In the genomic region with DNA sequence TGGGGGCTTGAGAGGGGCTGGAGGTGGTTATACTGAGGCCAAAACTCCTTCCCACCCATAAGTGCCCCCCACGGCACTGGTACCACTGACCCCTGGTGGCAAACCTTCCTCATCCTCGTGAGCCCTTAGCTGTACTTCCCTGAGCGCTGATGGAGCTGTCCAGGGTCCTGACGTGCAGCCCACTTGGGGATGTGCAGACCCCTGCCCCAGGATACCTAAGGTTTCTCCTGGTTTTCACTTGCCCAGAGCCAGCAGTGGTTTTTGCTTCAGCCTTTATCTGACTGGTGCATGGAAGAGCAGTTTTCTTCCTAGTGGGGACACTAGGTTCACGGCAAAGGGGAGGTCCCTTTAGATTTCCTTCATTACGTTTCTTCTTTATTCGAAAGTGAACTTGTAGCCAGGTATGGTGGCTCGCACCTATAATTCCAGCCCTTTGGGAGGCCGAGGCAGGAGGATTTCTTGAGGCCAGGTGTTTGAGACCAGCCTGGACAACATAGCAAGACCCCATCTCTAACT, we compare ENCODE assay signal across 10 cellular contexts. TPM values are rescaled to one million over a fixed set of nuclear protein-coding genes. Genes with fewer than 3 reads are reported as not detected.
A peak's percentile ranks its signal among the peaks of the same experiment; 100 is the strongest.
DNase-seq lines count a peak whose midpoint lies in the region; ATAC-seq and TF ChIP-seq lines count a peak whose summit lies in the region.
"Had no signal": no experiment of that assay in that cellular context is flagged by ENCODE, and none has a peak within 500 bp of the region (broad histone marks: within the 10 kb centered on the region; RNA-seq: fewer than 3 reads in every experiment).

No MANE protein-coding gene starts in this region.

- no peak overlapping the region for H3K4me3 Mint-ChIP-seq in activated CD4-positive, alpha-beta memory T cell treated with anti-CD3 and anti-CD28 coated beads for 36 hours
- no peak overlapping the region for H3K4me3 Mint-ChIP-seq in natural killer cell

- no TSS peak for BruUV-seq in IMR-90 (replicated peaks; lab: Mats Ljungman, UMichigan)

- WGBS in IMR-90 (ENCODE audit: extremely low coverage in 2 of 2, insufficient read length in 1 of 2), 2 experiments, result 0% methylated on average over 1 of the region's 9 CpGs; no CpG with 5 or more reads in 1 of the 2 experiments
- 36% methylated on average over 9 of the region's 9 CpGs for WGBS in liver

- no peaks in the 10 kb centered on the region for H3K9me3 Mint-ChIP-seq in activated CD4-positive, alpha-beta memory T cell treated with anti-CD3 and anti-CD28 coated beads for 36 hours
- H3K9me3 Mint-ChIP-seq in natural killer cell, result no peaks in the 10 kb centered on the region

- H4K20me1 ChIP-seq in IMR-90 (ENCODE audit: insufficient read depth, low read length), result no peaks in the 10 kb centered on the region

- H3K23ac ChIP-seq in IMR-90 (ENCODE audit: low read depth, low read length), result no peak overlapping the region

- H3K9me1 ChIP-seq in IMR-90 (ENCODE audit: insufficient read depth, low read length), result no peaks in the 10 kb centered on the region

- ATAC-seq in IMR-90 (ENCODE audit: low read depth) (peak; percentile 49; the same call in 1 of the 2 replicates), GM19023 (IDR thresholded peaks at IDR 0.05; ENCODE audit: unreplicated experiment) (no peak), natural killer cell (no peak)
- ATAC-seq: left ventricle myocardium superior had no signal

- H3K27me3 ChIP-seq in IMR-90 (ENCODE audit: control insufficient read depth, insufficient read depth, low read length), result peaks cover 4% of the 10 kb centered on the region; the same call in 1 of the 2 replicates
- no peaks in the 10 kb centered on the region for H3K27me3 ChIP-seq in liver (ENCODE audit: control insufficient read depth in 4 of 4, insufficient read depth in 4 of 4, low read length in 3 of 4)

- H3K4ac ChIP-seq in IMR-90 (ENCODE audit: low read depth, low read length), result no peak overlapping the region

- intact Hi-C loops in IMR-90 (cut with micrococcal nuclease), result no loop called here
- intact Hi-C loops in activated CD4-positive, alpha-beta memory T cell treated with anti-CD3 and anti-CD28 coated beads for 36 hours (cut with micrococcal nuclease), result no loop called here
- intact Hi-C loops in natural killer cell (cut with micrococcal nuclease), result no loop called here

- H3K36me3 ChIP-seq in IMR-90 (ENCODE audit: control insufficient read depth, insufficient read depth, low read length) (no peaks in the 10 kb centered on the region), liver (ENCODE audit: control insufficient read depth in 4 of 4, insufficient read depth in 3 of 4, low read depth in 1 of 4, low read length in 3 of 4) (no peaks in the 10 kb centered on the region)

- H2BK5ac ChIP-seq in IMR-90 (ENCODE audit: low read depth, low read length, poor library complexity, severe bottlenecking), result no peak overlapping the region

- no peaks in the 10 kb centered on the region for H3K4me1 Mint-ChIP-seq in activated CD4-positive, alpha-beta memory T cell treated with anti-CD3 and anti-CD28 coated beads for 36 hours (ENCODE audit: low read depth)
- H3K4me1 Mint-ChIP-seq in natural killer cell, result no peaks in the 10 kb centered on the region

- no peaks in the 10 kb centered on the region for H3K4me1 ChIP-seq in IMR-90 (ENCODE audit: control insufficient read depth, insufficient read depth, low read length)
- peaks cover 0 to 4% (median 3%) of the 10 kb centered on the region in 4 donors for H3K4me1 ChIP-seq in liver (ENCODE audit: control insufficient read depth in 4 of 4, insufficient read depth in 4 of 4, low read length in 3 of 4)

- CTCF ChIA-PET in IMR-90 (lab: Yijun Ruan, JAX), result interaction anchor here (0.6 to 1.9 kb wide), 5 partner anchors 10 to 352 kb away, joined by 3 to 8 read pairs (median 4); no protein-coding TSS in a partner anchor
- CTCF ChIA-PET in activated CD4-positive, alpha-beta memory T cell treated with anti-CD3 and anti-CD28 coated beads for 36 hours (lab: Charles Lee), result interaction anchor here (2.9 to 5.5 kb wide), 3 partner anchors 10 to 353 kb away, joined by 17 to 67 read pairs (median 34); no protein-coding TSS in a partner anchor

- 0 out of 2 replicates have a peak, but pooled peaks have one; percentile 19 for TF ChIP-seq RAD21 in IMR-90 (IDR thresholded peaks at IDR 0.05; ENCODE audit: low read length)
- TF ChIP-seq RAD21 in liver (IDR thresholded peaks at IDR 0.05), result no peak

- in situ Hi-C loops in IMR-90 (cut with MboI; ENCODE audit: low sequenced_read_pairs), result loop anchor here (10.0 kb wide), 1 partner anchor 533 kb away; no protein-coding TSS in a partner anchor

- no peak overlapping the region for H3K18ac ChIP-seq in IMR-90 (ENCODE audit: low read depth, low read length)

- TF ChIP-seq CTCF in IMR-90 (conservative IDR thresholded peaks at IDR 0.05; ENCODE audit: low read depth, low read length), result peak; percentile 26; the same call in 1 of the 2 replicates
- no peak for TF ChIP-seq CTCF in liver (IDR thresholded peaks at IDR 0.05; ENCODE audit: low read depth, low read length, missing input control)
- no peak for TF ChIP-seq CTCF in natural killer cell (IDR thresholded peaks at IDR 0.05)

- no peak overlapping the region for H3K27ac ChIP-seq in IMR-90 (ENCODE audit: insufficient read depth, low read length)
- H3K27ac ChIP-seq in liver (ENCODE audit: low read depth in 1 of 2, low read length in 2 of 2), result no peak overlapping the region

- no peak overlapping the region for H2BK120ac ChIP-seq in IMR-90 (ENCODE audit: low read depth, low read length)

- no peak overlapping the region for H2AK9ac ChIP-seq in IMR-90 (replicated peaks; ENCODE audit: low read depth, low read length, poor library complexity)

- no peaks in the 10 kb centered on the region for H3K36me3 Mint-ChIP-seq in activated CD4-positive, alpha-beta memory T cell treated with anti-CD3 and anti-CD28 coated beads for 36 hours
- H3K36me3 Mint-ChIP-seq in natural killer cell, result no peaks in the 10 kb centered on the region

- no peak overlapping the region for H4K5ac ChIP-seq in IMR-90 (ENCODE audit: low read depth, low read length)

- POLR2A ChIA-PET in IMR-90 (lab: Charles Lee; ENCODE audit: unreplicated experiment), result no interaction called here
- POLR2A ChIA-PET in activated CD4-positive, alpha-beta memory T cell treated with anti-CD3 and anti-CD28 coated beads for 36 hours (lab: Charles Lee), result no interaction called here

- no peak overlapping the region for H4K8ac ChIP-seq in IMR-90 (ENCODE audit: low read depth in 2 of 2, low read length in 2 of 2)

- no peak overlapping the region for H2BK20ac ChIP-seq in IMR-90 (ENCODE audit: low read depth, low read length)

- H3K79me1 ChIP-seq in IMR-90 (ENCODE audit: low read depth in 1 of 2, low read length in 2 of 2), result no peaks in the 10 kb centered on the region

- no peak overlapping the region for H2AFZ ChIP-seq in IMR-90 (replicated peaks; ENCODE audit: low read length, poor library complexity)

- H3K27ac Mint-ChIP-seq in activated CD4-positive, alpha-beta memory T cell treated with anti-CD3 and anti-CD28 coated beads for 36 hours, result no peak overlapping the region
- H3K27ac Mint-ChIP-seq in natural killer cell, result no peak overlapping the region

- H3K9ac ChIP-seq in IMR-90 (ENCODE audit: low read depth, low read length), result no peak overlapping the region
- H3K9ac ChIP-seq in liver (ENCODE audit: low read depth in 1 of 2, low read length in 2 of 2), result no peak overlapping the region

- TF ChIP-seq POLR2A in IMR-90 (IDR thresholded peaks at IDR 0.05; ENCODE audit: low read depth, low read length), result no peak

- H3K14ac ChIP-seq in IMR-90 (replicated peaks; ENCODE audit: low read depth, low read length), result no peak overlapping the region

- H3K9me3 ChIP-seq in IMR-90 (ENCODE audit: control insufficient read depth, insufficient read depth, low read length) (no peaks in the 10 kb centered on the region), liver (ENCODE audit: control insufficient read depth in 4 of 4, low read length in 3 of 4) (no peaks in the 10 kb centered on the region)

- H3K4me3 ChIP-seq in IMR-90 (ENCODE audit: insufficient read depth, low read depth, low read length) (no peak overlapping the region), liver (ENCODE audit: low read depth in 1 of 3, low read length in 3 of 3) (no peak overlapping the region)

- H4K91ac ChIP-seq in IMR-90 (ENCODE audit: insufficient read depth, low read depth, low read length), result no peak overlapping the region

- H2AK5ac ChIP-seq in IMR-90 (ENCODE audit: low read depth, low read length), result no peak overlapping the region

- no peak overlapping the region for H2BK15ac ChIP-seq in IMR-90 (ENCODE audit: low read depth, low read length)

- peaks cover 19% of the 10 kb centered on the region for H3K27me3 Mint-ChIP-seq in activated CD4-positive, alpha-beta memory T cell treated with anti-CD3 and anti-CD28 coated beads for 36 hours
- peaks cover 0 to 9% of the 10 kb centered on the region in 2 donors for H3K27me3 Mint-ChIP-seq in natural killer cell (ENCODE audit: low read depth in 2 of 2)

- H3K4me2 ChIP-seq in IMR-90 (ENCODE audit: low read depth, low read length), result no peak overlapping the region

- dilution Hi-C loops in IMR-90 (cut with HindIII; ENCODE audit: low sequenced_read_pairs, unreplicated experiment), result no loop called here

- peak; percentile 50 for DNase-seq in EH (ENCODE audit: low read depth)
- peak; percentile 32 for DNase-seq in IMR-90
- DNase-seq in activated CD4-positive, alpha-beta memory T cell treated with anti-CD3 and anti-CD28 coated beads for 36 hours, result peak; percentile 37
- no peak for DNase-seq in NCI-H69 (lab: John Stamatoyannopoulos, UW)
- DNase-seq in activated CD4-positive, CD25-positive, alpha-beta regulatory T cell treated with anti-CD3 and anti-CD28 coated beads, Interleukin-2, amount 50 U/mL, for 72 hours, result no peak
- no peak for DNase-seq in natural killer cell
- DNase-seq: caudate nucleus, left ventricle myocardium superior had no signal

- no peak overlapping the region for H3K56ac ChIP-seq in IMR-90 (ENCODE audit: extremely low read depth, insufficient read depth, low read length)

TF ChIP-seq in IMR-90, 13 proteins besides CTCF, POLR2A, EP300 and RAD21:
- TF ChIP-seq FOS (IDR thresholded peaks at IDR 0.05; ENCODE audit: low read depth, low read length) (no peak), RFX5 (IDR thresholded peaks at IDR 0.05; ENCODE audit: low read depth, low read length) (no peak), SMC3 (IDR thresholded peaks at IDR 0.05; ENCODE audit: low read depth, low read length) (0 out of 2 replicates have a peak, but pooled peaks have one; percentile 8)

RNA-seq across cellular contexts. Expression of a gene that starts 28.7 kb away (rescaled TPM):
- total RNA-seq in IMR-90 (2012; rRNA removed) (13.6 and 16.3 TPM in 2 replicates), liver (10 to 100 TPM; 10.9 to 13.8 TPM), natural killer cell (1 to 10 TPM in 2 of 3 donors, under 1 TPM in 1; 0.59 to 4.7 (median 1.4) TPM)
- polyA plus RNA-seq in IMR-90 (2012; rRNA removed) (19.6 and 22.5 TPM in 2 replicates), liver (1 to 10 TPM in 1 of 2 donors, under 1 TPM in 1; 0.89 to 5.3 TPM)
- polyA plus RNA-seq in IMR-90 (2012; cell fraction: cytosol; rRNA removed), result 12.0 and 16.7 TPM in 2 replicates
- 54.5 and 105 TPM in 2 replicates for polyA plus RNA-seq in IMR-90 (2012; cell fraction: nucleus; rRNA removed; ENCODE audit: low replicate concordance)
- 10 to 100 TPM; 10.2 to 11.8 TPM for total RNA-seq in activated CD4-positive, alpha-beta memory T cell treated with anti-CD3 and anti-CD28 coated beads for 36 hours

Comparison
In these comparisons a context has a peak if more than half of its experiments do, and no peak if none do; other contexts are left out.
1. DNase-seq: peak in EH (single experiment), IMR-90 (single experiment) and activated CD4-positive, alpha-beta memory T cell treated with anti-CD3 and anti-CD28 coated beads for 36 hours (single experiment); none in NCI-H69 (single experiment), activated CD4-positive, CD25-positive, alpha-beta regulatory T cell treated with anti-CD3 and anti-CD28 coated beads, Interleukin-2, amount 50 U/mL, for 72 hours (single experiment) and natural killer cell (single experiment).